In genomic region chr11:29943347-29943746, GRCh38 we compare ENCODE assay signal across 23 cellular contexts.
DNase-seq lines count a peak whose midpoint lies in the region; ATAC-seq and TF ChIP-seq lines count a peak whose summit lies in the region.
"Had no signal": no experiment of that assay in that cellular context is flagged by ENCODE, and none has a peak within 500 bp of the region (broad histone marks: within the 10 kb centered on the region; RNA-seq: fewer than 3 reads in every experiment).

No MANE protein-coding gene starts in this region.

- no peaks in the 10 kb centered on the region for H3K9me3 ChIP-seq in GM23248 (ENCODE audit: low read depth)

- TF ChIP-seq CTCF in nephron progenitor cell (IDR thresholded peaks at IDR 0.05), result no peak

- H3K79me2 ChIP-seq in GM23248 (ENCODE audit: insufficient read depth), result no peaks in the 10 kb centered on the region

- H3K4me1 ChIP-seq in GM23248 (ENCODE audit: insufficient read depth), result no peaks in the 10 kb centered on the region
- H3K4me1 ChIP-seq: BLaER1 treated with 17β-estradiol and CSF1 and Interleukin-3, amounts not matched to agents 10 nM and 100 nM; Caco-2 had no signal

- in situ Hi-C loops in GM23248 (cut with MboI), result no loop called here

- no peaks in the 10 kb centered on the region for H3K36me3 ChIP-seq in GM23248 (ENCODE audit: low read depth)

- ATAC-seq in Right ventricle myocardium superior (ENCODE audit: poor library complexity) (peak; percentile 56), left ventricle myocardium superior (peak; percentile 60), left cardiac atrium (no peak), HG03439 (IDR thresholded peaks at IDR 0.05; ENCODE audit: unreplicated experiment) (no peak)
- ATAC-seq: CD8-positive, alpha-beta T cell; GM12878 had no signal

- H3K9me2 ChIP-seq in GM23248 (ENCODE audit: insufficient read depth), result no peaks in the 10 kb centered on the region

- H3K4me1 Mint-ChIP-seq in nephron progenitor cell, result no peaks in the 10 kb centered on the region
- H3K4me1 Mint-ChIP-seq: B cell had no signal

- H3K4me3 ChIP-seq in GM23248, result no peak overlapping the region
- H3K4me3 ChIP-seq: BLaER1 treated with 17β-estradiol and CSF1 and Interleukin-3, amounts not matched to agents 10 nM and 100 nM; GM12878 had no signal

- peaks cover 15% of the 10 kb centered on the region for H3K9me3 Mint-ChIP-seq in nephron progenitor cell

- DNase-seq in Right ventricle myocardium superior (no peak), cardiac septum (ENCODE audit: low spot score) (no peak), left ventricle myocardium superior (no peak), left cardiac atrium (no peak), nephron progenitor cell (no peak), pons (ENCODE audit: low spot score) (peak; percentile 44), GM23248 (no peak)
- DNase-seq: 8988T; ACHN; Caco-2; Calu3; CD4-positive, alpha-beta T cell; CD8-positive, alpha-beta T cell; DMS53; DMS79; DND-41; EL; GDM1 had no signal

- no peaks in the 10 kb centered on the region for H3K27me3 Mint-ChIP-seq in nephron progenitor cell (ENCODE audit: low read depth, poor library complexity)
- H3K27me3 Mint-ChIP-seq: B cell; CD4-positive, alpha-beta T cell had no signal

- H3F3A ChIP-seq in GM23248 (ENCODE audit: insufficient read depth), result no peaks in the 10 kb centered on the region

- H2AFZ ChIP-seq in GM23248, result no peak overlapping the region

- peak overlapping the region; percentile 12 for H3K27ac Mint-ChIP-seq in nephron progenitor cell
- H3K27ac Mint-ChIP-seq: B cell; CD4-positive, alpha-beta T cell; CD8-positive, alpha-beta T cell had no signal

- H3K27ac ChIP-seq in GM23248, result no peak overlapping the region
- H3K27ac ChIP-seq: BLaER1 treated with 17β-estradiol and CSF1 and Interleukin-3, amounts not matched to agents 10 nM and 100 nM; C4-2B had no signal

- no peaks in the 10 kb centered on the region for H4K20me1 ChIP-seq in GM23248 (ENCODE audit: insufficient read depth)
- H4K20me1 ChIP-seq: BLaER1 treated with 17β-estradiol and CSF1 and Interleukin-3, amounts not matched to agents 10 nM and 100 nM had no signal

- H3K9ac ChIP-seq in GM23248, result no peak overlapping the region
- H3K9ac ChIP-seq: BLaER1 treated with 17β-estradiol and CSF1 and Interleukin-3, amounts not matched to agents 10 nM and 100 nM had no signal

- intact Hi-C loops in Right ventricle myocardium superior (cut with DNase I), result no loop called here
- intact Hi-C loops in cardiac septum (cut with DNase I), result no loop called here
- intact Hi-C loops in left ventricle myocardium superior (cut with micrococcal nuclease), result no loop called here
- intact Hi-C loops in left cardiac atrium (cut with DNase I), result no loop called here

- H3K4me2 ChIP-seq in GM23248 (ENCODE audit: unreplicated experiment), result no peak overlapping the region
- H3K4me2 ChIP-seq: BLaER1 treated with 17β-estradiol and CSF1 and Interleukin-3, amounts not matched to agents 10 nM and 100 nM had no signal

- H3K4me3 Mint-ChIP-seq in nephron progenitor cell, result no peak overlapping the region
- H3K4me3 Mint-ChIP-seq: B cell; CD4-positive, alpha-beta T cell; CD8-positive, alpha-beta T cell had no signal

- no peaks in the 10 kb centered on the region for H3K27me3 ChIP-seq in GM23248 (replicated peaks; ENCODE audit: insufficient read depth)
- H3K27me3 ChIP-seq: BLaER1 treated with 17β-estradiol and CSF1 and Interleukin-3, amounts not matched to agents 10 nM and 100 nM had no signal

- no peaks in the 10 kb centered on the region for H3K36me3 Mint-ChIP-seq in nephron progenitor cell (ENCODE audit: low read depth)
- H3K36me3 Mint-ChIP-seq: CD8-positive, alpha-beta T cell had no signal

Comparison
In these comparisons a context has a peak if more than half of its experiments do, and no peak if none do; other contexts are left out.
1. ATAC-seq: peak in Right ventricle myocardium superior (single experiment) and left ventricle myocardium superior (single experiment); none in left cardiac atrium (0 of 2) and HG03439 (single experiment).